Comparison of ENCODE assay signal across 9 cellular contexts in the genomic region with DNA sequence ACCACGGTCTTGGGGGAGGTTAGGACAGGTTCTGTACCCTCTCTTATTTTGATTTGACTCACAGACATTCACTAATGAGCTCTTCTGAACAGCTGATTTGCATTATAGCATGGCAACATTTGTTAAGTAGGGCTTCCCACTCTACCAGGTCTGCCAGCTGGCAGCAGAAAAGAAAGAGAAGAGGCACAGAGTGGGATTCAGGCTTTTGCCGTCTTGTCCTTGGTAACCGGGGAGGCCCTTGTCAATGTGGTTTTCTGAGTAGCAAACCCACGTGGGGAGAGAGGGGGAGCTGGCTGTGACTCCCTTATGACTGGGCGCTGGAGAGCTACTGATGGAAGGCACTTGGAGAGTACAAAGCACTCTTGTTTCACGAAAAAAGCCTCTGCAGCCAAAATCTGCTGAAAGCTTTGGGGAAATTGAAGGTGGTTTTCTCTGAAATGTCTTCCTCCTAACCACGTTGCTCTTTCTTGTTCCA.
DNase-seq lines count a peak whose midpoint lies in the region; ATAC-seq lines count a peak whose summit lies in the region.
"Had no signal": no experiment of that assay in that cellular context is flagged by ENCODE, and none has a peak within 500 bp of the region (broad histone marks: within the 10 kb centered on the region; RNA-seq: fewer than 3 reads in every experiment).

No MANE protein-coding gene starts in this region.

- no peaks in the 10 kb centered on the region for H3K9me3 Mint-ChIP-seq in activated CD4-positive, alpha-beta T cell treated with anti-CD3 and anti-CD28 coated beads for 36 hours (ENCODE audit: low read depth)
- H3K9me3 Mint-ChIP-seq in stimulated activated memory B cell treated with anti-CD40 and anti-IgM and Interleukin-4, amounts not matched to agents 10 μg/mL and 1 μg/mL and 100 μg/mL, for 72 hours = no peaks in the 10 kb centered on the region

- CTCF ChIA-PET in activated CD4-positive, alpha-beta T cell treated with anti-CD3 and anti-CD28 coated beads for 36 hours (lab: Charles Lee) = no interaction called here

- H3K36me3 Mint-ChIP-seq in activated CD4-positive, alpha-beta T cell treated with anti-CD3 and anti-CD28 coated beads for 36 hours (ENCODE audit: low read depth) = no peaks in the 10 kb centered on the region
- H3K36me3 Mint-ChIP-seq in stimulated activated memory B cell treated with anti-CD40 and anti-IgM and Interleukin-4, amounts not matched to agents 10 μg/mL and 1 μg/mL and 100 μg/mL, for 72 hours = peaks cover 41% of the 10 kb centered on the region

- POLR2A ChIA-PET in activated CD4-positive, alpha-beta T cell treated with anti-CD3 and anti-CD28 coated beads for 36 hours (lab: Charles Lee) = no interaction called here

- intact Hi-C loops in activated CD4-positive, alpha-beta T cell treated with anti-CD3 and anti-CD28 coated beads for 36 hours (cut with DNase I, micrococcal nuclease) = loop anchor here in 1 of 2 experiments (5.0 kb wide), 1 partner anchor 39 kb away; no protein-coding TSS in a partner anchor

- peaks cover 40% of the 10 kb centered on the region for H3K4me1 Mint-ChIP-seq in activated CD4-positive, alpha-beta T cell treated with anti-CD3 and anti-CD28 coated beads for 36 hours
- H3K4me1 Mint-ChIP-seq in stimulated activated memory B cell treated with anti-CD40 and anti-IgM and Interleukin-4, amounts not matched to agents 10 μg/mL and 1 μg/mL and 100 μg/mL, for 72 hours = peaks cover 20% of the 10 kb centered on the region

- peak overlapping the region; percentile 63 for H3K27ac ChIP-seq in cingulate gyrus (ENCODE audit: low read depth, low read length)

- H3K27me3 Mint-ChIP-seq in activated CD4-positive, alpha-beta T cell treated with anti-CD3 and anti-CD28 coated beads for 36 hours = peaks cover 4% of the 10 kb centered on the region
- no peaks in the 10 kb centered on the region for H3K27me3 Mint-ChIP-seq in stimulated activated memory B cell treated with anti-CD40 and anti-IgM and Interleukin-4, amounts not matched to agents 10 μg/mL and 1 μg/mL and 100 μg/mL, for 72 hours

- peak; percentile 74 for ATAC-seq in activated CD4-positive, alpha-beta T cell treated with anti-CD3 and anti-CD28 coated beads for 36 hours
- ATAC-seq in stimulated activated memory B cell treated with anti-CD40 and anti-IgM and Interleukin-4, amounts not matched to agents 10 μg/mL and 1 μg/mL and 100 μg/mL, for 72 hours = peak; percentile 50

- no peak overlapping the region for H3K4me3 Mint-ChIP-seq in activated CD4-positive, alpha-beta T cell treated with anti-CD3 and anti-CD28 coated beads for 36 hours
- H3K4me3 Mint-ChIP-seq in stimulated activated memory B cell treated with anti-CD40 and anti-IgM and Interleukin-4, amounts not matched to agents 10 μg/mL and 1 μg/mL and 100 μg/mL, for 72 hours = no peak overlapping the region

- DNase-seq in activated CD4-positive, alpha-beta T cell treated with anti-CD3 and anti-CD28 coated beads for 36 hours = peak; percentile 58
- DNase-seq in activated CD4-positive, alpha-beta T cell treated with anti-CD3 and anti-CD28 coated beads, Interleukin-2, amount 50 U/mL, for 1 hour = no peak
- DNase-seq in NCI-H128 (lab: John Stamatoyannopoulos, UW; ENCODE audit: unreplicated experiment) (peak; percentile 24), AML-193 (lab: John Stamatoyannopoulos, UW) (no peak), D341Med (ENCODE audit: low spot score) (no peak), NCI-H1694 treated with DMSO at 0.1 percent for 48 hours (lab: John Stamatoyannopoulos, UW) (no peak)

- peak overlapping the region; percentile 23 for H3K27ac Mint-ChIP-seq in activated CD4-positive, alpha-beta T cell treated with anti-CD3 and anti-CD28 coated beads for 36 hours
- peak overlapping the region; percentile 28 for H3K27ac Mint-ChIP-seq in stimulated activated memory B cell treated with anti-CD40 and anti-IgM and Interleukin-4, amounts not matched to agents 10 μg/mL and 1 μg/mL and 100 μg/mL, for 72 hours
- H3K27ac Mint-ChIP-seq: activated naive CD4-positive, alpha-beta T cell treated with anti-CD3 and anti-CD28 coated beads, Interleukin-2, amount 50 U/mL, for 72 hours had no signal

Comparison
In these comparisons a context has a peak if more than half of its experiments do, and no peak if none do; other contexts are left out.
1. DNase-seq: peak in activated CD4-positive, alpha-beta T cell treated with anti-CD3 and anti-CD28 coated beads for 36 hours (single experiment) and NCI-H128 (single experiment); none in activated CD4-positive, alpha-beta T cell treated with anti-CD3 and anti-CD28 coated beads, Interleukin-2, amount 50 U/mL, for 1 hour (single experiment), AML-193 (0 of 2), D341Med (single experiment) and NCI-H1694 treated with DMSO at 0.1 percent for 48 hours (single experiment).